Comparison of ENCODE assay signal across 17 cellular contexts in genomic region chr2:101551489-101551888, GRCh38.
A peak's percentile ranks its signal among the peaks of the same experiment; 100 is the strongest.
DNase-seq lines count a peak whose midpoint lies in the region; ATAC-seq and TF ChIP-seq lines count a peak whose summit lies in the region.
"Had no signal": no experiment of that assay in that cellular context is flagged by ENCODE, and none has a peak within 500 bp of the region (broad histone marks: within the 10 kb centered on the region; RNA-seq: fewer than 3 reads in every experiment).

No MANE protein-coding gene starts in this region.

- intact Hi-C loops in activated CD4-positive, alpha-beta T cell treated with anti-CD3 and anti-CD28 coated beads for 36 hours (cut with DNase I, micrococcal nuclease), result no loop called here

- H3K36me3 Mint-ChIP-seq in activated CD4-positive, alpha-beta T cell treated with anti-CD3 and anti-CD28 coated beads for 36 hours (ENCODE audit: low read depth), result no peaks in the 10 kb centered on the region
- H3K36me3 Mint-ChIP-seq in endothelial cell (ENCODE audit: low read depth, unreplicated experiment), result no peaks in the 10 kb centered on the region

- peaks cover 14% of the 10 kb centered on the region for H3K4me1 Mint-ChIP-seq in activated CD4-positive, alpha-beta T cell treated with anti-CD3 and anti-CD28 coated beads for 36 hours
- peaks cover 19% of the 10 kb centered on the region for H3K4me1 Mint-ChIP-seq in stimulated activated naive CD8-positive, alpha-beta T cell treated with anti-CD3 and anti-CD28 coated beads, Interleukin-15, amount 100 ng/mL, for 72 hours
- peaks cover 10% of the 10 kb centered on the region for H3K4me1 Mint-ChIP-seq in endothelial cell (ENCODE audit: unreplicated experiment)

- no peaks in the 10 kb centered on the region for H3K27me3 ChIP-seq in parathyroid adenoma (ENCODE audit: control insufficient read depth, insufficient read depth, low read length)
- H3K27me3 ChIP-seq in effector memory CD4-positive, alpha-beta T cell (replicated peaks; ENCODE audit: control insufficient read depth, insufficient read depth, low read length, poor library complexity, severe bottlenecking), result no peaks in the 10 kb centered on the region
- H3K27me3 ChIP-seq: MG63 had no signal

- no peaks in the 10 kb centered on the region for H3K27me3 Mint-ChIP-seq in activated CD4-positive, alpha-beta T cell treated with anti-CD3 and anti-CD28 coated beads for 36 hours
- no peaks in the 10 kb centered on the region for H3K27me3 Mint-ChIP-seq in stimulated activated naive CD8-positive, alpha-beta T cell treated with anti-CD3 and anti-CD28 coated beads, Interleukin-15, amount 100 ng/mL, for 72 hours
- peaks cover 1% of the 10 kb centered on the region for H3K27me3 Mint-ChIP-seq in endothelial cell (ENCODE audit: unreplicated experiment)

- no peaks in the 10 kb centered on the region for H3K4me1 ChIP-seq in parathyroid adenoma
- no peaks in the 10 kb centered on the region for H3K4me1 ChIP-seq in effector memory CD4-positive, alpha-beta T cell (ENCODE audit: control insufficient read depth, insufficient read depth, low read length, poor library complexity, severe bottlenecking)

- no peak overlapping the region for H3K27ac Mint-ChIP-seq in activated CD4-positive, alpha-beta T cell treated with anti-CD3 and anti-CD28 coated beads for 36 hours
- peak overlapping the region in 1 of 2 donors; percentile 47 for H3K27ac Mint-ChIP-seq in stimulated activated naive CD8-positive, alpha-beta T cell treated with anti-CD3 and anti-CD28 coated beads, Interleukin-15, amount 100 ng/mL, for 72 hours
- peak overlapping the region; percentile 53 for H3K27ac Mint-ChIP-seq in endothelial cell (ENCODE audit: unreplicated experiment)

- no peak overlapping the region for H3K4me2 ChIP-seq in parathyroid adenoma (ENCODE audit: low read length)
- H3K4me2 ChIP-seq: KMS-11 had no signal

- H3K27ac ChIP-seq in parathyroid adenoma, result peak overlapping the region; percentile 20
- H3K27ac ChIP-seq in effector memory CD4-positive, alpha-beta T cell (ENCODE audit: insufficient read depth, low read length, poor library complexity, severe bottlenecking), result no peak overlapping the region
- H3K27ac ChIP-seq: KMS-11 had no signal

- no peak overlapping the region for H3K4me3 Mint-ChIP-seq in activated CD4-positive, alpha-beta T cell treated with anti-CD3 and anti-CD28 coated beads for 36 hours
- H3K4me3 Mint-ChIP-seq in stimulated activated naive CD8-positive, alpha-beta T cell treated with anti-CD3 and anti-CD28 coated beads, Interleukin-15, amount 100 ng/mL, for 72 hours, result peak overlapping the region in 1 of 2 donors; percentile 18
- no peak overlapping the region for H3K4me3 Mint-ChIP-seq in endothelial cell (ENCODE audit: unreplicated experiment)

- no peak overlapping the region for H2AFZ ChIP-seq in parathyroid adenoma

- peak; percentile 42 for ATAC-seq in activated CD4-positive, alpha-beta T cell treated with anti-CD3 and anti-CD28 coated beads for 36 hours
- peak; percentile 67 for ATAC-seq in stimulated activated naive CD8-positive, alpha-beta T cell treated with anti-CD3 and anti-CD28 coated beads, Interleukin-15, amount 100 ng/mL, for 72 hours
- ATAC-seq in stimulated activated naive CD8-positive, alpha-beta T cell treated with anti-CD3 and anti-CD28 coated beads, Interleukin-15, Interleukin-2, amounts not matched to agents 100 U/mL and 50 U/mL, for 24 hours, result no peak
- no peak for ATAC-seq in HG02970 (IDR thresholded peaks at IDR 0.05; ENCODE audit: low FRiP score, unreplicated experiment)
- ATAC-seq: Panc1 had no signal

- CTCF ChIA-PET in activated CD4-positive, alpha-beta T cell treated with anti-CD3 and anti-CD28 coated beads for 36 hours (lab: Charles Lee), result interaction anchor here (0.6 kb wide), 1 partner anchor 48 kb away, joined by 3 read pairs; no protein-coding TSS in a partner anchor

- no peaks in the 10 kb centered on the region for H3K36me3 ChIP-seq in parathyroid adenoma (ENCODE audit: control insufficient read depth, insufficient read depth, low read length)
- H3K36me3 ChIP-seq in effector memory CD4-positive, alpha-beta T cell (ENCODE audit: control insufficient read depth, insufficient read depth, low read length), result no peaks in the 10 kb centered on the region
- H3K36me3 ChIP-seq: MG63 had no signal

- POLR2A ChIA-PET in activated CD4-positive, alpha-beta T cell treated with anti-CD3 and anti-CD28 coated beads for 36 hours (lab: Charles Lee), result no interaction called here

- no peak overlapping the region for H3K4me3 ChIP-seq in parathyroid adenoma (ENCODE audit: low read depth, low read length)
- H3K4me3 ChIP-seq in effector memory CD4-positive, alpha-beta T cell (ENCODE audit: insufficient read depth, low read depth, low read length, poor library complexity, severe bottlenecking), result no peak overlapping the region
- H3K4me3 ChIP-seq: MG63 had no signal

- H3K79me2 ChIP-seq in parathyroid adenoma, result no peaks in the 10 kb centered on the region

- no peak overlapping the region for H3K9ac ChIP-seq in parathyroid adenoma
- H3K9ac ChIP-seq: KMS-11 had no signal

- no peak for TF ChIP-seq CTCF in endothelial cell (IDR thresholded peaks at IDR 0.05; ENCODE audit: unreplicated experiment)
- no peak for TF ChIP-seq CTCF in parathyroid adenoma (IDR thresholded peaks at IDR 0.05)

- H3K9me3 Mint-ChIP-seq in activated CD4-positive, alpha-beta T cell treated with anti-CD3 and anti-CD28 coated beads for 36 hours (ENCODE audit: low read depth), result no peaks in the 10 kb centered on the region
- H3K9me3 Mint-ChIP-seq in stimulated activated naive CD8-positive, alpha-beta T cell treated with anti-CD3 and anti-CD28 coated beads, Interleukin-15, amount 100 ng/mL, for 72 hours, result peaks cover 0 to 6% of the 10 kb centered on the region in 2 donors
- no peaks in the 10 kb centered on the region for H3K9me3 Mint-ChIP-seq in endothelial cell (ENCODE audit: unreplicated experiment)

- H3K9me3 ChIP-seq in parathyroid adenoma (ENCODE audit: control insufficient read depth, low read length), result no peaks in the 10 kb centered on the region
- H3K9me3 ChIP-seq in effector memory CD4-positive, alpha-beta T cell (ENCODE audit: control insufficient read depth, low read length), result no peaks in the 10 kb centered on the region
- H3K9me3 ChIP-seq: MG63 had no signal

- DNase-seq in activated CD4-positive, alpha-beta T cell treated with anti-CD3 and anti-CD28 coated beads for 36 hours, result no peak
- DNase-seq in activated CD4-positive, alpha-beta T cell treated with anti-CD3 and anti-CD28 coated beads for 4 hours, result no peak
- DNase-seq in stimulated activated naive CD8-positive, alpha-beta T cell treated with anti-CD3 and anti-CD28 coated beads, Interleukin-15, amount 100 ng/mL, for 72 hours, result no peak
- no peak for DNase-seq in stimulated activated naive CD8-positive, alpha-beta T cell treated with anti-CD3 and anti-CD28 coated beads, Interleukin-15, Interleukin-2, amounts not matched to agents 100 U/mL and 50 U/mL, for 24 hours
- DNase-seq in endothelial cell (ENCODE audit: low spot score), result no peak
- DNase-seq in effector memory CD4-positive, alpha-beta T cell, result no peak
- DNase-seq: 8988T, C1 segment of cervical spinal cord, DMS 273 treated with DMSO at 0.1 percent for 48 hours, MG63, NCI-H1105, NCI-H187, NCI-H446 had no signal

Comparison
In these comparisons a context has a peak if more than half of its experiments do, and no peak if none do; other contexts are left out.
1. ATAC-seq: peak in activated CD4-positive, alpha-beta T cell treated with anti-CD3 and anti-CD28 coated beads for 36 hours (single experiment) and stimulated activated naive CD8-positive, alpha-beta T cell treated with anti-CD3 and anti-CD28 coated beads, Interleukin-15, amount 100 ng/mL, for 72 hours (single experiment); none in stimulated activated naive CD8-positive, alpha-beta T cell treated with anti-CD3 and anti-CD28 coated beads, Interleukin-15, Interleukin-2, amounts not matched to agents 100 U/mL and 50 U/mL, for 24 hours (single experiment) and HG02970 (single experiment).